Comparison of ENCODE assay signal across 10 cellular contexts in the genomic region with DNA sequence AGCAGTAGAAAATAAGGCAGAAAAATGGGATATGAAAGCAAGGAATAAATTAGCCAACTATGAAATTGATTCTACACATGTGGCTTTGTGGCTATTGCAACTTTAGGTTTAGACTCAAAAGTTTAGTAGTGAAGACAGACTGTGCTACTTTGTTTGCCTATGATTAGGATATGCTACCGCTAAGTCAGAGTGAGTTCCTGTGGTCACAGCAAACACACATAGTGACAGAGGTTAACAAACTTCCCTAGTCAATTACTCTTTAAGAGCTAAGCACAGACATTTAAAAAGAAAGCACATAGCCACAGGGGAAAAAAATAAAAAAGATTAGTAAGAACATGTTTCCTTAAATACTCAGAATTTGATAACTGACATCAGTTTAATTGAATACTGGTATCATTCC.
A peak's percentile ranks its signal among the peaks of the same experiment; 100 is the strongest.
DNase-seq lines count a peak whose midpoint lies in the region; ATAC-seq and TF ChIP-seq lines count a peak whose summit lies in the region.
"Had no signal": no experiment of that assay in that cellular context is flagged by ENCODE, and none has a peak within 500 bp of the region (broad histone marks: within the 10 kb centered on the region; RNA-seq: fewer than 3 reads in every experiment).

No MANE protein-coding gene starts in this region.

- H3K4me3 ChIP-seq in ascending aorta (peak overlapping the region in 1 of 2 donors; percentile 20), neuronal stem cell (ENCODE audit: low read length in 2 of 2) (no peak overlapping the region)
- H3K4me3 ChIP-seq: gastrocnemius medialis had no signal

- H3K36me3 ChIP-seq in ascending aorta: no peaks in the 10 kb centered on the region
- H3K36me3 ChIP-seq in neuronal stem cell (replicated peaks in 1 of 2; ENCODE audit: control insufficient read depth in 2 of 2, insufficient read depth in 2 of 2, low read length in 2 of 2): no peaks in the 10 kb centered on the region
- H3K36me3 ChIP-seq: gastrocnemius medialis had no signal

- H2BK5ac ChIP-seq in neuronal stem cell (ENCODE audit: low read length) (no peak overlapping the region), H9 (ENCODE audit: insufficient read length, low read length) (no peak overlapping the region)

- H3K4me1 Mint-ChIP-seq in H9: peaks cover 0 to 3% of the 10 kb centered on the region in 2 experiments; a peak in 1 of 4 replicates

- ATAC-seq in GM19395 (IDR thresholded peaks at IDR 0.05; ENCODE audit: unreplicated experiment) (peak; percentile 66), HG03103 (IDR thresholded peaks at IDR 0.05; ENCODE audit: low read depth, unreplicated experiment) (peak; percentile 46)
- ATAC-seq: gastrocnemius medialis had no signal

- H3K9me3 ChIP-seq in ascending aorta (no peaks in the 10 kb centered on the region), neuronal stem cell (replicated peaks in 1 of 2; ENCODE audit: control insufficient read depth in 2 of 2, insufficient read depth in 1 of 2, low read depth in 1 of 2, low read length in 2 of 2) (peaks cover 0 to 1% of the 10 kb centered on the region in 2 donors), H9 (ENCODE audit: control insufficient read depth, low read depth, low read length) (no peaks in the 10 kb centered on the region)
- H3K9me3 ChIP-seq: gastrocnemius medialis had no signal

- H4K5ac ChIP-seq in H9 (ENCODE audit: insufficient read length, low read depth, low read length): no peak overlapping the region

- H2BK20ac ChIP-seq in H9 (ENCODE audit: low read depth, low read length, poor library complexity, severe bottlenecking): no peak overlapping the region

- H3K56ac ChIP-seq in H9 (ENCODE audit: insufficient read length, low read depth, low read length): no peak overlapping the region

- H3K4me2 ChIP-seq in neuronal stem cell (ENCODE audit: insufficient read depth, low read length, poor library complexity, severe bottlenecking): no peak overlapping the region
- H3K4me2 ChIP-seq in H9 (ENCODE audit: insufficient read depth, insufficient read length, low read length): no peak overlapping the region

- H3K27me3 Mint-ChIP-seq in H9 (ENCODE audit: low read depth): no peaks in the 10 kb centered on the region

- H3K18ac ChIP-seq in neuronal stem cell (ENCODE audit: low read length): no peak overlapping the region
- H3K18ac ChIP-seq in H9 (ENCODE audit: insufficient read length, low read depth, low read length): no peak overlapping the region

- H3K23ac ChIP-seq in neuronal stem cell (ENCODE audit: low read depth, low read length, poor library complexity) (no peak overlapping the region), H9 (ENCODE audit: insufficient read length, low read depth, low read length) (no peak overlapping the region)

- no peaks in the 10 kb centered on the region for H3K27me3 ChIP-seq in ascending aorta
- no peaks in the 10 kb centered on the region for H3K27me3 ChIP-seq in neuronal stem cell (ENCODE audit: control insufficient read depth in 3 of 3, insufficient read depth in 3 of 3, low read depth in 1 of 3, low read length in 3 of 3)
- H3K27me3 ChIP-seq in H9 (ENCODE audit: insufficient read depth, low read length): no peaks in the 10 kb centered on the region
- H3K27me3 ChIP-seq: gastrocnemius medialis had no signal

- H3K4ac ChIP-seq in neuronal stem cell (ENCODE audit: low read length) (no peak overlapping the region), H9 (ENCODE audit: low read depth, low read length) (no peak overlapping the region)

- H3K4me3 Mint-ChIP-seq in H9: no peak overlapping the region

- H3K27ac ChIP-seq in ascending aorta: peak overlapping the region; percentile 53 to 59
- H3K27ac ChIP-seq in neuronal stem cell (replicated peaks; ENCODE audit: low read length): no peak overlapping the region
- no peak overlapping the region for H3K27ac ChIP-seq in H9 (ENCODE audit: insufficient read length, low read depth, low read length)

- no peak overlapping the region; a peak in 1 of 7 replicates for H3K27ac Mint-ChIP-seq in H9
- H3K27ac Mint-ChIP-seq: activated naive CD4-positive, alpha-beta T cell treated with anti-CD3 and anti-CD28 coated beads, Interleukin-2, amount 50 U/mL, for 72 hours had no signal

- no peaks in the 10 kb centered on the region for H4K20me1 ChIP-seq in H9 (ENCODE audit: control insufficient read depth, insufficient read depth, insufficient read length)

- H2BK12ac ChIP-seq in neuronal stem cell (ENCODE audit: low read length) (no peak overlapping the region), H9 (ENCODE audit: insufficient read length, low read depth, low read length) (no peak overlapping the region)

- H2BK15ac ChIP-seq in neuronal stem cell (ENCODE audit: low read length) (no peak overlapping the region), H9 (ENCODE audit: low read depth, low read length) (no peak overlapping the region)

- no CpG with 5 or more reads among the region's 1 CpG for WGBS in neuronal stem cell (ENCODE audit: extremely low coverage in 2 of 2, insufficient read length in 2 of 2, insufficient replicate concordance in 1 of 2), 2 donors
- no CpG with 5 or more reads among the region's 1 CpG for WGBS in H9 (ENCODE audit: extremely low coverage, insufficient read length, low lambda C conversion rate)

- H3K4me1 ChIP-seq in ascending aorta (peaks cover 0 to 19% of the 10 kb centered on the region in 2 donors), neuronal stem cell (ENCODE audit: control insufficient read depth in 2 of 2, insufficient read depth in 1 of 2, low read depth in 1 of 2, low read length in 2 of 2) (peaks cover 0 to 2% of the 10 kb centered on the region in 2 donors), H9 (ENCODE audit: insufficient read depth, low read length) (no peaks in the 10 kb centered on the region; the same call in 1 of the 2 replicates)

- no peak overlapping the region for H2AK5ac ChIP-seq in neuronal stem cell (ENCODE audit: low read depth, low read length)
- no peak overlapping the region for H2AK5ac ChIP-seq in H9 (ENCODE audit: insufficient read length, low read length)

- intact Hi-C loops in ascending aorta (cut with DNase I): no loop called here

- DNase-seq in ascending aorta (ENCODE audit: low spot score in 2 of 2) (no peak), neuronal stem cell (ENCODE audit: low spot score) (no peak), C1 segment of cervical spinal cord (lab: John Stamatoyannopoulos, UW) (no peak), G401 (ENCODE audit: low spot score) (no peak), H9 (no peak)
- DNase-seq: gastrocnemius medialis, T1000 had no signal

- H3T11ph ChIP-seq in H9 (ENCODE audit: low read length): no peak overlapping the region

- in situ Hi-C loops in G401 (cut with HindIII; ENCODE audit: low sequenced_read_pairs): no loop called here

- no peak overlapping the region for H2BK120ac ChIP-seq in neuronal stem cell (ENCODE audit: low read depth, low read length)
- no peak overlapping the region for H2BK120ac ChIP-seq in H9 (ENCODE audit: low read depth, low read length, poor library complexity, severe bottlenecking)

- peaks cover 2 to 8% (median 2%) of the 10 kb centered on the region in 3 experiments; a peak in 3 of 7 replicates for H3K36me3 Mint-ChIP-seq in H9 (ENCODE audit: insufficient read depth in 1 of 3, low read depth in 3 of 3)

- no peaks in the 10 kb centered on the region for H3K23me2 ChIP-seq in H9 (ENCODE audit: insufficient read length, low read depth, low read length, poor library complexity, severe bottlenecking)

- peak overlapping the region; percentile 39 for H2AFZ ChIP-seq in neuronal stem cell (ENCODE audit: low read length)
- no peak overlapping the region for H2AFZ ChIP-seq in H9 (ENCODE audit: low read length)

- no peaks in the 10 kb centered on the region for H3K79me2 ChIP-seq in H9 (ENCODE audit: insufficient read depth, low read length)

- H3K9ac ChIP-seq in neuronal stem cell (ENCODE audit: low read depth, low read length, poor library complexity) (no peak overlapping the region), H9 (ENCODE audit: extremely low read depth, insufficient read length, low read length) (no peak overlapping the region)

- H3K79me1 ChIP-seq in neuronal stem cell (ENCODE audit: low read depth, low read length) (no peaks in the 10 kb centered on the region), H9 (ENCODE audit: insufficient read depth, low read depth, low read length, poor library complexity, severe bottlenecking) (no peaks in the 10 kb centered on the region)

- no peak overlapping the region for H4K8ac ChIP-seq in neuronal stem cell (ENCODE audit: low read depth, low read length)
- no peak overlapping the region for H4K8ac ChIP-seq in H9 (replicated peaks; ENCODE audit: insufficient read length, low read depth, low read length)

- peaks cover 0 to 8% of the 10 kb centered on the region in 2 experiments; a peak in 3 of 5 replicates for H3K9me3 Mint-ChIP-seq in H9

- no peak overlapping the region for H4K91ac ChIP-seq in neuronal stem cell (ENCODE audit: low read depth, low read length, poor library complexity)
- no peak overlapping the region for H4K91ac ChIP-seq in H9 (ENCODE audit: insufficient read length, low read depth, low read length)

- no peak overlapping the region for H3K14ac ChIP-seq in neuronal stem cell (ENCODE audit: low read length)
- no peak overlapping the region for H3K14ac ChIP-seq in H9 (ENCODE audit: insufficient read depth, low read length)

- TF ChIP-seq CTCF in ascending aorta (IDR thresholded peaks at IDR 0.05) (no peak), H9 (conservative IDR thresholded peaks at IDR 0.05) (no peak)

Comparison
In these comparisons a context has a peak if more than half of its experiments do, and no peak if none do; other contexts are left out.
1. H3K27ac ChIP-seq: peak in ascending aorta (2 of 2); none in neuronal stem cell (single experiment) and H9 (single experiment).